ENCODE assay signal across 1 cellular context in the genomic region with DNA sequence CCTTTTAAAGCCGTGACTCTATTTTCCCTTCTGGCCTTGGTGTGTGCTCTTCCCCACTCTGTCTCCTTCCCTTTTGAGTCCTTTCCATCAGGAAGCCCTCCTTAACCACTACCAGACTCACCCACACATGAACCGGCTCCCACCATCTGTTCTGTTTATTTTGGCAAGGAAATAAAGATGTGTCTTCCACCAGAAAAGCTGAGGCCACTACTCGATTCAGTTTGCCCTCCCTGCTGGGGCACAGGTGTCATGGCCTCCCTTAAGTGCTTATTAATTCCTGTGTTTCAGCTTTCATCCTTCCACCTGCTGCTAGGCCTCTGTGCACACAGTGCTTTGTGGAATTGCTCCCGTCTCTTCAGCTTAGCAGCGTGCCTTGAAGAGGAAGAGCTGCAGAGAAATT.
TF ChIP-seq lines count a peak whose summit lies in the region.

No MANE protein-coding gene starts in this region.

TF ChIP-seq in HepG2, 621 proteins besides CTCF, POLR2A, EP300 and RAD21 (continued from another document):
- TF ChIP-seq ARID3A (IDR thresholded peaks at IDR 0.05; ENCODE audit: low read depth, low read length) (no peak), THAP8 (CRISPR knock-in tag; IDR thresholded peaks at IDR 0.05; ENCODE audit: borderline replicate concordance) (no peak)
